Comparison of ENCODE assay signal across 16 cellular contexts in genomic region chr21:18877932-18878331, GRCh38.
DNase-seq lines count a peak whose midpoint lies in the region; ATAC-seq and TF ChIP-seq lines count a peak whose summit lies in the region.
"Had no signal": no experiment of that assay in that cellular context is flagged by ENCODE, and none has a peak within 500 bp of the region (broad histone marks: within the 10 kb centered on the region; RNA-seq: fewer than 3 reads in every experiment).

No MANE protein-coding gene starts in this region.

- TF ChIP-seq CTCF in left ventricle myocardium inferior (IDR thresholded peaks at IDR 0.05; ENCODE audit: borderline replicate concordance) (no peak), WERI-Rb-1 (IDR thresholded peaks at IDR 0.05; ENCODE audit: low read depth, low read length) (no peak)

- H3K79me2 ChIP-seq in trophoblast cell (ENCODE audit: control insufficient read depth, insufficient read depth, low read length, poor library complexity), result no peaks in the 10 kb centered on the region

- H3K4ac ChIP-seq in trophoblast cell (ENCODE audit: low read depth, low read length) (no peak overlapping the region), neuronal stem cell (ENCODE audit: low read length) (no peak overlapping the region)

- H2BK120ac ChIP-seq in trophoblast cell (ENCODE audit: insufficient read depth, low read length, poor library complexity) (no peak overlapping the region), neuronal stem cell (ENCODE audit: low read depth, low read length) (no peak overlapping the region)

- H3K9me3 ChIP-seq in left ventricle myocardium inferior (replicated peaks) (peaks cover 18% of the 10 kb centered on the region), SJCRH30 (replicated peaks) (no peaks in the 10 kb centered on the region), trophoblast cell (ENCODE audit: insufficient read depth, low read depth, low read length) (peaks cover 10% of the 10 kb centered on the region), WERI-Rb-1 (ENCODE audit: severe bottlenecking) (no peaks in the 10 kb centered on the region), neuronal stem cell (replicated peaks in 1 of 2; ENCODE audit: control insufficient read depth in 2 of 2, insufficient read depth in 1 of 2, low read depth in 1 of 2, low read length in 2 of 2) (peaks cover 0 to 3% of the 10 kb centered on the region in 2 donors)
- H3K9me3 ChIP-seq: A549, Caco-2 had no signal

- H3K79me1 ChIP-seq in trophoblast cell (ENCODE audit: low read length) (no peaks in the 10 kb centered on the region), neuronal stem cell (ENCODE audit: low read depth, low read length) (no peaks in the 10 kb centered on the region)

- H3K27me3 ChIP-seq in left ventricle myocardium inferior (ENCODE audit: low read depth), result no peaks in the 10 kb centered on the region
- no peaks in the 10 kb centered on the region for H3K27me3 ChIP-seq in SJCRH30
- no peaks in the 10 kb centered on the region for H3K27me3 ChIP-seq in trophoblast cell (ENCODE audit: insufficient read depth, low read length)
- peaks cover 5% of the 10 kb centered on the region for H3K27me3 ChIP-seq in WERI-Rb-1 (ENCODE audit: insufficient read depth, low read depth, severe bottlenecking)
- H3K27me3 ChIP-seq in neuronal stem cell (ENCODE audit: control insufficient read depth in 3 of 3, insufficient read depth in 3 of 3, low read depth in 1 of 3, low read length in 3 of 3), result no peaks in the 10 kb centered on the region

- H3K4me1 ChIP-seq in left ventricle myocardium inferior, result peaks cover 2% of the 10 kb centered on the region
- H3K4me1 ChIP-seq in SJCRH30, result no peaks in the 10 kb centered on the region
- no peaks in the 10 kb centered on the region for H3K4me1 ChIP-seq in trophoblast cell (ENCODE audit: control insufficient read depth in 1 of 2, insufficient read depth in 2 of 2, low read length in 2 of 2)
- H3K4me1 ChIP-seq in neuronal stem cell (ENCODE audit: control insufficient read depth in 2 of 2, insufficient read depth in 1 of 2, low read depth in 1 of 2, low read length in 2 of 2), result no peaks in the 10 kb centered on the region
- H3K4me1 ChIP-seq: A549, Caco-2 had no signal

- H3K14ac ChIP-seq in trophoblast cell (ENCODE audit: low read length) (no peak overlapping the region), neuronal stem cell (ENCODE audit: low read length) (no peak overlapping the region)

- intact Hi-C loops in Right ventricle myocardium superior (cut with DNase I), result no loop called here
- intact Hi-C loops in left ventricle myocardium inferior (cut with micrococcal nuclease), result no loop called here

- H3K4me2 ChIP-seq in trophoblast cell (ENCODE audit: low read length) (no peak overlapping the region), neuronal stem cell (ENCODE audit: insufficient read depth, low read length, poor library complexity, severe bottlenecking) (no peak overlapping the region)
- H3K4me2 ChIP-seq: A549, GM23338 had no signal

- H2BK12ac ChIP-seq in trophoblast cell (ENCODE audit: low read length) (no peak overlapping the region), neuronal stem cell (ENCODE audit: low read length) (no peak overlapping the region)

- no peak overlapping the region for H2BK5ac ChIP-seq in trophoblast cell (ENCODE audit: low read depth, low read length, poor library complexity)
- H2BK5ac ChIP-seq in neuronal stem cell (ENCODE audit: low read length), result no peak overlapping the region

- no peak overlapping the region for H3K9ac ChIP-seq in trophoblast cell (ENCODE audit: low read length)
- no peak overlapping the region for H3K9ac ChIP-seq in neuronal stem cell (ENCODE audit: low read depth, low read length, poor library complexity)

- H4K91ac ChIP-seq in trophoblast cell (ENCODE audit: low read depth, low read length) (no peak overlapping the region), neuronal stem cell (ENCODE audit: low read depth, low read length, poor library complexity) (no peak overlapping the region)

- H3K18ac ChIP-seq in trophoblast cell (ENCODE audit: low read length) (no peak overlapping the region), neuronal stem cell (ENCODE audit: low read length) (no peak overlapping the region)

- H3K4me3 ChIP-seq in left ventricle myocardium inferior (no peak overlapping the region), SJCRH30 (peak overlapping the region; percentile 20), trophoblast cell (ENCODE audit: low read depth, low read length) (peak overlapping the region; percentile 41), WERI-Rb-1 (ENCODE audit: low read depth, low read length) (no peak overlapping the region), neuronal stem cell (ENCODE audit: low read length in 2 of 2) (peak overlapping the region in 1 of 2 donors; percentile 41)
- H3K4me3 ChIP-seq: A549, GM23338 had no signal

- H2AFZ ChIP-seq in trophoblast cell (ENCODE audit: insufficient read depth, low read length, poor library complexity), result no peak overlapping the region
- H2AFZ ChIP-seq in neuronal stem cell (ENCODE audit: low read length), result no peak overlapping the region
- H2AFZ ChIP-seq: GM23338 had no signal

- H3K36me3 ChIP-seq in left ventricle myocardium inferior, result no peaks in the 10 kb centered on the region
- H3K36me3 ChIP-seq in SJCRH30, result no peaks in the 10 kb centered on the region
- H3K36me3 ChIP-seq in trophoblast cell (ENCODE audit: control insufficient read depth in 1 of 2, insufficient read depth in 2 of 2, low read length in 2 of 2), result no peaks in the 10 kb centered on the region
- H3K36me3 ChIP-seq in WERI-Rb-1, result no peaks in the 10 kb centered on the region
- no peaks in the 10 kb centered on the region for H3K36me3 ChIP-seq in neuronal stem cell (replicated peaks in 1 of 2; ENCODE audit: control insufficient read depth in 2 of 2, insufficient read depth in 2 of 2, low read length in 2 of 2)

- WGBS in trophoblast cell (ENCODE audit: extremely low coverage, insufficient coverage, insufficient read length), result no CpG with 5 or more reads among the region's 9 CpGs
- WGBS in neuronal stem cell (ENCODE audit: extremely low coverage in 2 of 2, insufficient read length in 2 of 2, insufficient replicate concordance in 1 of 2), 2 donors, result no CpG with 5 or more reads among the region's 9 CpGs

- H2AK5ac ChIP-seq in trophoblast cell (ENCODE audit: low read length) (no peak overlapping the region), neuronal stem cell (ENCODE audit: low read depth, low read length) (no peak overlapping the region)

- DNase-seq in Right ventricle myocardium superior, result no peak
- no peak for DNase-seq in left ventricle myocardium inferior
- DNase-seq in SJCRH30, result peak; percentile 61 to 77
- no peak for DNase-seq in trophoblast cell
- DNase-seq in WERI-Rb-1, result no peak
- DNase-seq in HK-2 (ENCODE audit: unreplicated experiment), result no peak
- no peak for DNase-seq in neuronal stem cell (ENCODE audit: low spot score)
- DNase-seq: AML-193; Caco-2; CD4-positive, alpha-beta T cell; HCEC 1CT; IMR-90 had no signal

- no peak overlapping the region for H3K23ac ChIP-seq in trophoblast cell (ENCODE audit: low read length)
- H3K23ac ChIP-seq in neuronal stem cell (ENCODE audit: low read depth, low read length, poor library complexity), result no peak overlapping the region

- H2BK15ac ChIP-seq in neuronal stem cell (ENCODE audit: low read length), result no peak overlapping the region

- no peak overlapping the region for H4K12ac ChIP-seq in trophoblast cell (ENCODE audit: low read depth, low read length)

- H3K27ac ChIP-seq in left ventricle myocardium inferior (replicated peaks) (no peak overlapping the region), SJCRH30 (peak overlapping the region; percentile 13; the same call in 1 of the 2 replicates), trophoblast cell (ENCODE audit: low read depth, low read length) (no peak overlapping the region), WERI-Rb-1 (no peak overlapping the region), neuronal stem cell (replicated peaks; ENCODE audit: low read length) (no peak overlapping the region)
- H3K27ac ChIP-seq: 22Rv1, A549, C4-2B had no signal

- peak; percentile 53 for ATAC-seq in Right ventricle myocardium superior (ENCODE audit: poor library complexity)
- ATAC-seq: A549, GM23338 had no signal

- H4K8ac ChIP-seq in trophoblast cell (ENCODE audit: low read depth, low read length) (no peak overlapping the region), neuronal stem cell (ENCODE audit: low read depth, low read length) (no peak overlapping the region)

Comparison
In these comparisons a context has a peak if more than half of its experiments do, and no peak if none do; other contexts are left out.
1. DNase-seq: peak in SJCRH30 (2 of 2); none in Right ventricle myocardium superior (single experiment), left ventricle myocardium inferior (single experiment), trophoblast cell (0 of 2), WERI-Rb-1 (single experiment), HK-2 (single experiment) and neuronal stem cell (single experiment).
2. H3K4me3 ChIP-seq: peak in SJCRH30 (single experiment) and trophoblast cell (single experiment); none in left ventricle myocardium inferior (single experiment) and WERI-Rb-1 (single experiment).